Comparison of ENCODE assay signal across 20 cellular contexts in the genomic region with DNA sequence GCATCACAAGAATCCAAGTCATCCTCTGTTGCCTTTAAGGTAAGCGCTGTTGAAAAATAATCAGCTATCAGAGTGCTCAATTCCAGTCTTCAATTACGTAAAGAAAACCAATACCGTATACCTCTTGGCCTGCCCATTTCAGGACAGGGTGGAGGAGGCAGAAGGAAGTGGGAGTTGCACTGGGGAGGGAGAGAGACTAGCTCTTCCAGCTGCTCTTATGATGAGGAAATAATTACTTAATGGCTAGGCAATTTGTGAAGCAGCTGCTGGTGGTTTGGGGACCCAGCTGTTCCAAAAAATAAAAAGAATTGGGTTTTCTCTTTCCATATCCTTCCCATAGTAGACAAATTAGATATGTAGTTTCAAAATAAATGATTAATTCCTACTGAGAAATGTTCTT.
DNase-seq lines count a peak whose midpoint lies in the region; ATAC-seq and TF ChIP-seq lines count a peak whose summit lies in the region.
"Had no signal": no experiment of that assay in that cellular context is flagged by ENCODE, and none has a peak within 500 bp of the region (broad histone marks: within the 10 kb centered on the region; RNA-seq: fewer than 3 reads in every experiment).

No MANE protein-coding gene starts in this region.

- H3K27ac Mint-ChIP-seq in stimulated activated naive B cell treated with anti-CD40 and anti-IgM and Interleukin-4, amounts not matched to agents 10 μg/mL and 1 μg/mL and 100 μg/mL, for 72 hours = no peak overlapping the region
- no peak overlapping the region for H3K27ac Mint-ChIP-seq in activated naive CD8-positive, alpha-beta T cell treated with anti-CD3 and anti-CD28 coated beads for 36 hours
- H3K27ac Mint-ChIP-seq: activated CD4-positive, alpha-beta T cell treated with anti-CD3 and anti-CD28 coated beads, Interleukin-2, amount 10 ng/mL, durations not matched to agents 24 days and 14 days; naive B cell had no signal

- no peak for TF ChIP-seq CTCF in lower lobe of right lung (IDR thresholded peaks at IDR 0.05)

- H3K27me3 ChIP-seq in lower lobe of right lung (ENCODE audit: low read depth) = no peaks in the 10 kb centered on the region
- H3K27me3 ChIP-seq: ovary had no signal

- H3K4me3 Mint-ChIP-seq in stimulated activated naive B cell treated with anti-CD40 and anti-IgM and Interleukin-4, amounts not matched to agents 10 μg/mL and 1 μg/mL and 100 μg/mL, for 72 hours = no peak overlapping the region
- H3K4me3 Mint-ChIP-seq in activated naive CD8-positive, alpha-beta T cell treated with anti-CD3 and anti-CD28 coated beads for 36 hours = no peak overlapping the region
- H3K4me3 Mint-ChIP-seq: activated CD4-positive, alpha-beta T cell treated with anti-CD3 and anti-CD28 coated beads, Interleukin-2, amount 10 ng/mL, durations not matched to agents 24 days and 14 days; naive B cell had no signal

- H3K36me3 Mint-ChIP-seq in stimulated activated naive B cell treated with anti-CD40 and anti-IgM and Interleukin-4, amounts not matched to agents 10 μg/mL and 1 μg/mL and 100 μg/mL, for 72 hours = no peaks in the 10 kb centered on the region
- no peaks in the 10 kb centered on the region for H3K36me3 Mint-ChIP-seq in activated naive CD8-positive, alpha-beta T cell treated with anti-CD3 and anti-CD28 coated beads for 36 hours
- H3K36me3 Mint-ChIP-seq: naive B cell had no signal

- peaks cover 4% of the 10 kb centered on the region for H3K4me1 ChIP-seq in lower lobe of right lung

- peaks cover 2 to 9% of the 10 kb centered on the region in 2 donors for H3K4me1 Mint-ChIP-seq in stimulated activated naive B cell treated with anti-CD40 and anti-IgM and Interleukin-4, amounts not matched to agents 10 μg/mL and 1 μg/mL and 100 μg/mL, for 72 hours
- peaks cover 11% of the 10 kb centered on the region for H3K4me1 Mint-ChIP-seq in activated naive CD8-positive, alpha-beta T cell treated with anti-CD3 and anti-CD28 coated beads for 36 hours

- H3K27me3 Mint-ChIP-seq in stimulated activated naive B cell treated with anti-CD40 and anti-IgM and Interleukin-4, amounts not matched to agents 10 μg/mL and 1 μg/mL and 100 μg/mL, for 72 hours = no peaks in the 10 kb centered on the region
- H3K27me3 Mint-ChIP-seq in activated naive CD8-positive, alpha-beta T cell treated with anti-CD3 and anti-CD28 coated beads for 36 hours = peaks cover 27% of the 10 kb centered on the region
- H3K27me3 Mint-ChIP-seq: naive B cell had no signal

- H3K36me3 ChIP-seq in lower lobe of right lung = no peaks in the 10 kb centered on the region
- H3K36me3 ChIP-seq: ovary had no signal

- intact Hi-C loops in lower lobe of right lung (cut with DNase I) = no loop called here

- H3K9me3 ChIP-seq in lower lobe of right lung = no peaks in the 10 kb centered on the region
- H3K9me3 ChIP-seq: ovary had no signal

- H3K4me3 ChIP-seq in lower lobe of right lung = no peak overlapping the region
- H3K4me3 ChIP-seq: ovary, skin epidermis had no signal

- no peak overlapping the region for H3K27ac ChIP-seq in lower lobe of right lung
- H3K27ac ChIP-seq: ovary, skin epidermis had no signal

- ATAC-seq in lower lobe of right lung = peak; percentile 23 to 35
- no peak for ATAC-seq in stimulated activated naive B cell treated with anti-CD40 and anti-IgM and Interleukin-4, amounts not matched to agents 10 μg/mL and 1 μg/mL and 100 μg/mL, for 72 hours (replicated peaks)
- ATAC-seq: Panc1, SK-N-SH treated with all-trans-retinoic acid at 6 μM for 48 hours had no signal

- DNase-seq in DMS 273 (lab: John Stamatoyannopoulos, UW; ENCODE audit: unreplicated experiment) = peak; percentile 37
- DNase-seq in NCI-H1105 (lab: John Stamatoyannopoulos, UW) = peak; percentile 65
- DNase-seq in NOMO-1 treated with DMSO at 0.1 percent for 48 hours (lab: John Stamatoyannopoulos, UW; ENCODE audit: unreplicated experiment) = peak; percentile 83
- DNase-seq in lower lobe of right lung = no peak
- no peak for DNase-seq in stimulated activated naive B cell treated with anti-CD40 and anti-IgM and Interleukin-4, amounts not matched to agents 10 μg/mL and 1 μg/mL and 100 μg/mL, for 72 hours
- no peak for DNase-seq in germinal center (ENCODE audit: low spot score)
- DNase-seq in activated naive CD8-positive, alpha-beta T cell treated with anti-CD3 and anti-CD28 coated beads for 36 hours = no peak
- no peak for DNase-seq in cerebellar cortex (ENCODE audit: low spot score)
- DNase-seq: activated CD4-positive, alpha-beta T cell treated with anti-CD3 and anti-CD28 coated beads, Interleukin-2, amount 10 ng/mL, durations not matched to agents 24 days and 14 days; activated naive CD4-positive, alpha-beta T cell treated with Interleukin-2 at 50 U/mL for 16 hours; activated T-cell treated with anti-CD3 and anti-CD28 coated beads for 4 hours; aorta; GDM1; naive B cell; NCI-H1092 treated with DMSO at 0.1 percent for 48 hours; NCI-H446; ovary had no signal

- H3K9me3 Mint-ChIP-seq in stimulated activated naive B cell treated with anti-CD40 and anti-IgM and Interleukin-4, amounts not matched to agents 10 μg/mL and 1 μg/mL and 100 μg/mL, for 72 hours = no peaks in the 10 kb centered on the region
- no peaks in the 10 kb centered on the region for H3K9me3 Mint-ChIP-seq in activated naive CD8-positive, alpha-beta T cell treated with anti-CD3 and anti-CD28 coated beads for 36 hours
- H3K9me3 Mint-ChIP-seq: activated CD4-positive, alpha-beta T cell treated with anti-CD3 and anti-CD28 coated beads, Interleukin-2, amount 10 ng/mL, durations not matched to agents 24 days and 14 days; naive B cell had no signal

Comparison
In these comparisons a context has a peak if more than half of its experiments do, and no peak if none do; other contexts are left out.
1. DNase-seq: peak in DMS 273 (single experiment), NCI-H1105 (single experiment) and NOMO-1 treated with DMSO at 0.1 percent for 48 hours (single experiment); none in lower lobe of right lung (single experiment), stimulated activated naive B cell treated with anti-CD40 and anti-IgM and Interleukin-4, amounts not matched to agents 10 μg/mL and 1 μg/mL and 100 μg/mL, for 72 hours (single experiment), germinal center (single experiment), activated naive CD8-positive, alpha-beta T cell treated with anti-CD3 and anti-CD28 coated beads for 36 hours (single experiment) and cerebellar cortex (single experiment).
2. ATAC-seq: peak in lower lobe of right lung (2 of 2); none in stimulated activated naive B cell treated with anti-CD40 and anti-IgM and Interleukin-4, amounts not matched to agents 10 μg/mL and 1 μg/mL and 100 μg/mL, for 72 hours (0 of 2).